1 cellular context compared by ENCODE assay signal in genomic region chr2:238138331-238139102, GRCh38.
TF ChIP-seq lines count a peak whose summit lies in the region.

Gene KLHL30, plus strand, starts transcription at chr2:238138668. Its CDS starts 2,087 bp downstream, at chr2:238140755.

TF ChIP-seq in GM12878, 131 proteins besides CTCF, POLR2A, EP300 and RAD21:
- TF ChIP-seq ATF7 (IDR thresholded peaks at IDR 0.05; ENCODE audit: low read depth) = no peak
- no peak for TF ChIP-seq ZSCAN29 (IDR thresholded peaks at IDR 0.05)
- no peak for TF ChIP-seq ZNF207 (IDR thresholded peaks at IDR 0.05; ENCODE audit: borderline replicate concordance)
- TF ChIP-seq CUX1 (IDR thresholded peaks at IDR 0.05; ENCODE audit: insufficient replicate concordance, low read depth, low read length) = no peak
- TF ChIP-seq ZNF384 (IDR thresholded peaks at IDR 0.05; ENCODE audit: borderline replicate concordance, low read depth, low read length) = no peak
- TF ChIP-seq IRF5 (IDR thresholded peaks at IDR 0.05; ENCODE audit: borderline replicate concordance) = no peak
- TF ChIP-seq BACH1 (IDR thresholded peaks at IDR 0.05; ENCODE audit: borderline replicate concordance) = no peak
